7 cellular contexts compared by ENCODE assay signal in genomic region chrX:19535481-19535880, GRCh38. TPM values are rescaled to one million over a fixed set of nuclear protein-coding genes. Genes with fewer than 3 reads are reported as not detected.
DNase-seq lines count a peak whose midpoint lies in the region; ATAC-seq and TF ChIP-seq lines count a peak whose summit lies in the region.

No MANE protein-coding gene starts in this region.

- H3K4me3 ChIP-seq in body of pancreas (no peak overlapping the region), mucosa of descending colon (no peak overlapping the region)

- H3K27me3 ChIP-seq in body of pancreas = no peaks in the 10 kb centered on the region

- H3K36me3 ChIP-seq in body of pancreas (replicated peaks in 1 of 2; ENCODE audit: insufficient read depth in 1 of 2, low read depth in 2 of 2) = no peaks in the 10 kb centered on the region
- H3K36me3 ChIP-seq in mucosa of descending colon (ENCODE audit: low read depth) = no peaks in the 10 kb centered on the region

- peak; percentile 28 for DNase-seq in DMS 273 treated with DMSO at 0.1 percent for 48 hours (lab: John Stamatoyannopoulos, UW)
- DNase-seq in Kasumi-1 (lab: John Stamatoyannopoulos, UW) = peak; percentile 35 to 50
- DNase-seq in body of pancreas = peak in 2 of 4 donors; percentile 21 to 25
- no peak for DNase-seq in mucosa of descending colon
- no peak for DNase-seq in activated CD4-positive, alpha-beta T cell treated with anti-CD3 and anti-CD28 coated beads for 4 hours

- peak; percentile 17 to 51 (median 42) for TF ChIP-seq CTCF in body of pancreas (IDR thresholded peaks at IDR 0.05)
- TF ChIP-seq CTCF in mucosa of descending colon (IDR thresholded peaks at IDR 0.05) = no peak

- H3K9me3 ChIP-seq in body of pancreas (no peaks in the 10 kb centered on the region), mucosa of descending colon (no peaks in the 10 kb centered on the region)

- intact Hi-C loops in body of pancreas (cut with DNase I) (no loop called here), mucosa of descending colon (cut with DNase I, micrococcal nuclease) (no loop called here)

- WGBS in body of pancreas, 2 donors = 31 to 52% methylated on average over 2 of the region's 2 CpGs

- H3K4me1 ChIP-seq in body of pancreas = no peaks in the 10 kb centered on the region
- no peaks in the 10 kb centered on the region for H3K4me1 ChIP-seq in mucosa of descending colon (ENCODE audit: low read depth)

- ATAC-seq in body of pancreas (no peak), mucosa of descending colon (peak; percentile 50), HG03196 (IDR thresholded peaks at IDR 0.05; ENCODE audit: unreplicated experiment) (no peak), HG02571 (IDR thresholded peaks at IDR 0.05; ENCODE audit: unreplicated experiment) (no peak)

- no peak for TF ChIP-seq POLR2A in body of pancreas (IDR thresholded peaks at IDR 0.05)

- no peak overlapping the region for H3K27ac ChIP-seq in body of pancreas

RNA-seq across cellular contexts. Expression of gene MAP3K15, which starts 20.2 kb away (rescaled TPM):
- total RNA-seq in body of pancreas (under 1 TPM; 0.26 to 0.33 TPM), mucosa of descending colon (under 1 TPM in 2 of 3 donors, not detected in 1; 0.16 to 0.23 TPM)

Comparison
In these comparisons a context has a peak if more than half of its experiments do, and no peak if none do; other contexts are left out.
1. DNase-seq: peak in DMS 273 treated with DMSO at 0.1 percent for 48 hours (single experiment) and Kasumi-1 (2 of 2); none in mucosa of descending colon (0 of 3) and activated CD4-positive, alpha-beta T cell treated with anti-CD3 and anti-CD28 coated beads for 4 hours (0 of 2).